Comparison of ENCODE assay signal across 8 cellular contexts in the genomic region with DNA sequence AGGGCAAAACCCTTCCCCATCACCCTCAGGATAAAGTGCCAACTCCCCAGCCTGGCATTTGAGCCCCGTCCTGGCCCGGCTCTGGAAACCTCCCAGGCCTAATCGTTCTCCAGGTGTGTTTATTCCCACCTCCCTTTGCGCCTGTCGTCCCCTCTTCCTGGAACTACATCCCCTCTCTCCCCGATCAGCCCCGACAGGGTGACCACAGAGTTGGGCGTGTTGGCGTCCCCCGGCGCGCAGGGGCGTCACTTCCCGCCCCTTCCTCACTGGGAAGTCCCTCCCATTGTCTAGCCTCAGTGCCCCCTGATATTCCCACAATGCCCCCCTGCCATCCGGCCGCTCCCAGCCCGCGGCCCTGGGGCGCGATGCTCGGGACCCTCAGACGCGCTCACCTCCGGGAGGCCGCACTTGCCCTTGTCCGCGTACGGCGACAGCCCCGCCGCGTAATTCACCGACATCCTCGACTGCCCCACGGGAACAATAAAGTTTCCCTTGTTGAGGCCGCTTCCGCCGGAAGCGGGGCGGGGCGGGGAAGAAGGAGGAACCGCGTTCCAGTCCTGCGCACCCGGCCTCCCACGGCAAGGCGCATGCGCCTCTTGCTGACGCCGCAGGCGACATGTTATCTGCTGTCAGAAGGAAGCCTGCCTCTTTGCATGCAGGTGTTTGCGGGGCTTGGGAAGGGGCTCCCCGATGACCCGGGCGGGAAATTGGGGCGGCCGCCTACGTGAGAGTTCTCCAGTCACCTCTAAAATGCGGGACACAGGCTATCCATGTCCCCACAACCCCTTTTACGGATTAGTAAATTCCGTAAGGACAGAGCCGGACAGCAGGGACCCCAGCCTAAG. TPM values are rescaled to one million over a fixed set of nuclear protein-coding genes. Genes with fewer than 3 reads are reported as not detected.
DNase-seq lines count a peak whose midpoint lies in the region; ATAC-seq and TF ChIP-seq lines count a peak whose summit lies in the region.

A gene (plus strand): TSS at position 608 of the 845 bp plus-strand sequence. CDS start 3,737 bp downstream, outside the sequence.
A gene (minus strand): TSS at position 482 of the 845 bp plus-strand sequence. CDS start 24 bp downstream, at position 458.

- no peaks in the 10 kb centered on the region for H4K20me1 ChIP-seq in PC-9 (ENCODE audit: insufficient read depth)

- H3K9me3 Mint-ChIP-seq in Caco-2 (ENCODE audit: unreplicated experiment): no peaks in the 10 kb centered on the region
- no peaks in the 10 kb centered on the region for H3K9me3 Mint-ChIP-seq in IgD-negative memory B cell
- H3K9me3 Mint-ChIP-seq in activated T-cell treated with anti-CD3 and anti-CD28 coated beads, Interleukin-2, amount 50 U/mL, for 24 hours: no peaks in the 10 kb centered on the region

- H3K36me3 ChIP-seq in Caco-2 (ENCODE audit: control insufficient read depth, insufficient read depth, low read length) (peaks cover 2% of the 10 kb centered on the region; the same call in 1 of the 2 replicates), PC-9 (ENCODE audit: low read depth) (no peaks in the 10 kb centered on the region), mucosa of rectum (ENCODE audit: control insufficient read depth in 2 of 2, insufficient read depth in 2 of 2, low read length in 2 of 2) (peaks cover 12 to 14% of the 10 kb centered on the region in 2 donors)

- H3K4me3 Mint-ChIP-seq in Caco-2 (ENCODE audit: unreplicated experiment): peak within 1 kb of the TSS; percentile 100
- peak within 1 kb of the TSS; percentile 96 to 99 (median 96) for H3K4me3 Mint-ChIP-seq in IgD-negative memory B cell
- peak within 1 kb of the TSS; percentile 99 for H3K4me3 Mint-ChIP-seq in activated T-cell treated with anti-CD3 and anti-CD28 coated beads, Interleukin-2, amount 50 U/mL, for 24 hours

- TF ChIP-seq POLR2A in erythroblast (IDR thresholded peaks at IDR 0.05; ENCODE audit: low read length): peak; percentile 70

- peak within 1 kb of the TSS; percentile 75 for H3K4me2 ChIP-seq in PC-9

- H3K9ac ChIP-seq in mucosa of rectum (ENCODE audit: low read depth in 1 of 2, low read length in 2 of 2): peak within 1 kb of the TSS; percentile 94 to 98

- TF ChIP-seq CTCF in Caco-2 (IDR thresholded peaks at IDR 0.05; ENCODE audit: insufficient read depth in 1 of 2, low read depth in 1 of 2, low read length in 1 of 2, severe bottlenecking in 1 of 2, unreplicated experiment in 1 of 2): no peak
- no peak for TF ChIP-seq CTCF in PC-9 (conservative IDR thresholded peaks at IDR 0.05)

- H2AFZ ChIP-seq in PC-9: peak within 1 kb of the TSS; percentile 91

- DNase-seq in Caco-2 (peak; percentile 95 to 96), PC-9 (peak; percentile 82 to 89), erythroblast (lab: John Stamatoyannopoulos, UW) (peak; percentile 98)
- peak; percentile 96 for DNase-seq in activated T-cell treated with anti-CD3 and anti-CD28 coated beads, Interleukin-2, amount 50 U/mL, for 24 hours
- peak; percentile 95 for DNase-seq in stimulated activated CD8-positive, alpha-beta memory T cell treated with anti-CD3 and anti-CD28 coated beads, Interleukin-4, amount 100 ng/mL, for 24 hours (ENCODE audit: low read depth)

- no peaks in the 10 kb centered on the region for H3K9me3 ChIP-seq in Caco-2
- H3K9me3 ChIP-seq in PC-9 (ENCODE audit: insufficient read depth, low read depth): no peaks in the 10 kb centered on the region
- H3K9me3 ChIP-seq in mucosa of rectum (ENCODE audit: control insufficient read depth in 2 of 2, low read length in 2 of 2): no peaks in the 10 kb centered on the region

- H3K4me1 Mint-ChIP-seq in Caco-2 (ENCODE audit: low read depth, unreplicated experiment): no peaks in the 10 kb centered on the region
- peaks cover 12 to 28% (median 22%) of the 10 kb centered on the region in 3 donors for H3K4me1 Mint-ChIP-seq in IgD-negative memory B cell
- peaks cover 38% of the 10 kb centered on the region for H3K4me1 Mint-ChIP-seq in activated T-cell treated with anti-CD3 and anti-CD28 coated beads, Interleukin-2, amount 50 U/mL, for 24 hours (ENCODE audit: low read depth)

- BruUV-seq in Caco-2 (replicated peaks; lab: Mats Ljungman, UMichigan) (no TSS peak), PC-9 (replicated peaks; lab: Mats Ljungman, UMichigan) (no TSS peak)

- H3K36me3 Mint-ChIP-seq in Caco-2 (ENCODE audit: insufficient read depth, unreplicated experiment): peaks cover 8% of the 10 kb centered on the region
- H3K36me3 Mint-ChIP-seq in IgD-negative memory B cell: peaks cover 2% of the 10 kb centered on the region
- peaks cover 34% of the 10 kb centered on the region for H3K36me3 Mint-ChIP-seq in activated T-cell treated with anti-CD3 and anti-CD28 coated beads, Interleukin-2, amount 50 U/mL, for 24 hours (ENCODE audit: low read depth)

- no peaks in the 10 kb centered on the region for H3F3A ChIP-seq in PC-9 (ENCODE audit: insufficient read depth, low read depth)

- no peaks in the 10 kb centered on the region for H3K9me2 ChIP-seq in PC-9 (ENCODE audit: insufficient read depth)

- CTCF ChIA-PET in Caco-2 (lab: Charles Lee) (no interaction called here), PC-9 (lab: Charles Lee) (no interaction called here)

- H3K4me1 ChIP-seq in Caco-2 (0 out of 2 replicates have a peak, but pooled peaks cover 11% of the 10 kb centered on the region), PC-9 (replicated peaks; ENCODE audit: insufficient read depth) (peaks cover 4% of the 10 kb centered on the region; the same call in 1 of the 2 replicates), mucosa of rectum (ENCODE audit: control insufficient read depth in 2 of 2, insufficient read depth in 2 of 2, low read length in 2 of 2) (peaks cover 24 to 26% of the 10 kb centered on the region in 2 donors)

- POLR2A ChIA-PET in Caco-2 (lab: Charles Lee): no interaction called here
- POLR2A ChIA-PET in PC-9 (lab: Charles Lee; ENCODE audit: unreplicated experiment): no interaction called here

- H3K4me3 ChIP-seq in Caco-2 (ENCODE audit: low read depth, low read length): peak within 1 kb of the TSS; percentile 93
- H3K4me3 ChIP-seq in PC-9: peak within 1 kb of the TSS; percentile 91
- peak within 1 kb of the TSS; percentile 94 to 95 for H3K4me3 ChIP-seq in mucosa of rectum (ENCODE audit: low read length in 2 of 2)

- H3K27me3 ChIP-seq in Caco-2 (replicated peaks; ENCODE audit: control insufficient read depth, insufficient read depth, low read length) (no peaks in the 10 kb centered on the region), PC-9 (ENCODE audit: insufficient read depth, low read depth) (no peaks in the 10 kb centered on the region), mucosa of rectum (ENCODE audit: control insufficient read depth in 2 of 2, insufficient read depth in 2 of 2, low read length in 2 of 2) (no peaks in the 10 kb centered on the region)

- H3K27ac Mint-ChIP-seq in Caco-2 (ENCODE audit: unreplicated experiment) (peak within 1 kb of the TSS; percentile 97), IgD-negative memory B cell (peak within 1 kb of the TSS; percentile 96 to 99 (median 97))
- peak within 1 kb of the TSS; percentile 98 for H3K27ac Mint-ChIP-seq in activated T-cell treated with anti-CD3 and anti-CD28 coated beads, Interleukin-2, amount 50 U/mL, for 24 hours

- intact Hi-C loops in Caco-2 (cut with micrococcal nuclease; ENCODE audit: unreplicated experiment): no loop called here
- intact Hi-C loops in PC-9 (cut with micrococcal nuclease; ENCODE audit: unreplicated experiment): loop anchor here (5.0 kb wide), 2 partner anchors 40 to 115 kb away; a partner anchor contains a TSS

- 0 out of 2 replicates have a peak, but pooled peaks cover 7% of the 10 kb centered on the region for H3K79me2 ChIP-seq in PC-9 (ENCODE audit: low read depth)

- ATAC-seq in GM21423 (IDR thresholded peaks at IDR 0.05; ENCODE audit: unreplicated experiment): peak; percentile 75

- H3K27ac ChIP-seq in PC-9 (peak within 1 kb of the TSS; percentile 38; the same call in 1 of the 2 replicates), mucosa of rectum (ENCODE audit: low read depth in 2 of 2, low read length in 2 of 2) (peak within 1 kb of the TSS; percentile 90 to 96)

- H3K27me3 Mint-ChIP-seq in Caco-2 (ENCODE audit: insufficient read depth, unreplicated experiment) (no peaks in the 10 kb centered on the region), IgD-negative memory B cell (peaks cover 4% of the 10 kb centered on the region)
- no peaks in the 10 kb centered on the region for H3K27me3 Mint-ChIP-seq in activated T-cell treated with anti-CD3 and anti-CD28 coated beads, Interleukin-2, amount 50 U/mL, for 24 hours

RNA-seq across cellular contexts. Expression of the first gene that starts in this region (rescaled TPM):
- total RNA-seq in Caco-2 (2022) (0.16 and 0.39 TPM in 2 replicates), PC-9 (2021) (0.79 and 1.0 TPM in 2 replicates)
- not detected for polyA plus RNA-seq in IgD-negative memory B cell

RNA-seq across cellular contexts. Expression of the second gene that starts in this region (rescaled TPM):
- total RNA-seq in Caco-2 (2022) (18.2 and 20.1 TPM in 2 replicates), PC-9 (2021) (22.2 and 23.2 TPM in 2 replicates)
- polyA plus RNA-seq in IgD-negative memory B cell: 4.8 TPM

Comparison
In these comparisons a context has a peak if more than half of its experiments do, and no peak if none do; other contexts are left out.
1. Peak in every context shown above with its lines: DNase-seq, ATAC-seq, H3K4me3 ChIP-seq and H3K27ac ChIP-seq.